ENCODE assay signal across 8 cellular contexts in genomic region chr21:34745557-34746255, GRCh38.
DNase-seq lines count a peak whose midpoint lies in the region; ATAC-seq and TF ChIP-seq lines count a peak whose summit lies in the region.

No MANE protein-coding gene starts in this region.

- peak; percentile 80 for TF ChIP-seq CTCF in 22Rv1 (IDR thresholded peaks at IDR 0.05)

- no peak overlapping the region for H3K27ac ChIP-seq in 22Rv1

- ATAC-seq in GM18502 (IDR thresholded peaks at IDR 0.05; ENCODE audit: poor library complexity, unreplicated experiment) (peak; percentile 76), HG03108 (IDR thresholded peaks at IDR 0.05; ENCODE audit: unreplicated experiment) (peak; percentile 81), left colon (peak; percentile 95)

- DNase-seq in NCI-H226 (peak; percentile 71), cerebellar cortex (ENCODE audit: low spot score) (peak; percentile 60), left colon (peak; percentile 48 to 60)
- peak in 3 of 4 experiments; percentile 3 to 7 (median 3) for DNase-seq in activated CD4-positive, CD25-positive, alpha-beta regulatory T cell (lab: John Stamatoyannopoulos, UW)
- peak; percentile 39 to 47 for DNase-seq in stimulated activated CD4-positive, alpha-beta T cell treated with anti-CD3 and anti-CD28 coated beads, Interleukin-2, amount 100 ng/mL, for 48 hours

- intact Hi-C loops in left colon (cut with DNase I, micrococcal nuclease), result loop anchor here in 1 of 2 donors (10.0 kb wide), 3 partner anchors 139 to 1089 kb away; no protein-coding TSS in a partner anchor

Comparison
In these comparisons a context has a peak if more than half of its experiments do, and no peak if none do; other contexts are left out.
1. DNase-seq: peak in every context shown above with its lines; median percentile 71 in NCI-H226; 60 in cerebellar cortex; 54 in left colon; 43 in stimulated activated CD4-positive, alpha-beta T cell treated with anti-CD3 and anti-CD28 coated beads, Interleukin-2, amount 100 ng/mL, for 48 hours; 3 in activated CD4-positive, CD25-positive, alpha-beta regulatory T cell.